1 cellular context compared by ENCODE assay signal in genomic region chr2:26008095-26008494, GRCh38.
TF ChIP-seq lines count a peak whose summit lies in the region.

No MANE protein-coding gene starts in this region.

TF ChIP-seq in HepG2, 621 proteins besides CTCF, POLR2A, EP300 and RAD21:
- TF ChIP-seq HDAC1 (CRISPR knock-in tag; IDR thresholded peaks at IDR 0.05), result no peak
- peak; percentile 74 for TF ChIP-seq ZNF121 (CRISPR knock-in tag; IDR thresholded peaks at IDR 0.05)
TF ChIP-seq in HepG2: peak in this region for 1.
